ENCODE assay signal across 17 cellular contexts in genomic region chr17:73098919-73099318, GRCh38.
"Had no signal": no experiment of that assay in that cellular context is flagged by ENCODE, and none has a peak within 500 bp of the region (broad histone marks: within the 10 kb centered on the region; RNA-seq: fewer than 3 reads in every experiment).

No MANE protein-coding gene starts in this region.

- DNase-seq: colonic mucosa; effector CD4-positive, alpha-beta T cell; endodermal cell; heart left ventricle; hypothalamus; kidney glomerular epithelial cell; mesendoderm; naive B cell; right cardiac atrium; stimulated activated CD4-positive, alpha-beta T cell treated with anti-CD3 and anti-CD28 coated beads, Interleukin-2, amount 100 ng/mL, for 48 hours; stimulated activated naive CD8-positive, alpha-beta T cell treated with anti-CD3 and anti-CD28 coated beads, Interleukin-15, Interleukin-2, amounts not matched to agents 100 U/mL and 50 U/mL, for 24 hours; thyroid gland; upper lobe of left lung had no signal

- H3K4me3 Mint-ChIP-seq: endodermal cell, naive B cell, nephron had no signal

- H3K4me1 Mint-ChIP-seq: endodermal cell, nephron had no signal

- H3K27ac Mint-ChIP-seq: endodermal cell, nephron had no signal

- FAIRE-seq: endothelial cell of umbilical vein, frontal cortex, islet of Langerhans had no signal

- H3K36me3 Mint-ChIP-seq: naive B cell had no signal

- ATAC-seq: stimulated activated naive CD8-positive, alpha-beta T cell treated with anti-CD3 and anti-CD28 coated beads, Interleukin-15, Interleukin-2, amounts not matched to agents 100 U/mL and 50 U/mL, for 24 hours had no signal
